In the genomic region with DNA sequence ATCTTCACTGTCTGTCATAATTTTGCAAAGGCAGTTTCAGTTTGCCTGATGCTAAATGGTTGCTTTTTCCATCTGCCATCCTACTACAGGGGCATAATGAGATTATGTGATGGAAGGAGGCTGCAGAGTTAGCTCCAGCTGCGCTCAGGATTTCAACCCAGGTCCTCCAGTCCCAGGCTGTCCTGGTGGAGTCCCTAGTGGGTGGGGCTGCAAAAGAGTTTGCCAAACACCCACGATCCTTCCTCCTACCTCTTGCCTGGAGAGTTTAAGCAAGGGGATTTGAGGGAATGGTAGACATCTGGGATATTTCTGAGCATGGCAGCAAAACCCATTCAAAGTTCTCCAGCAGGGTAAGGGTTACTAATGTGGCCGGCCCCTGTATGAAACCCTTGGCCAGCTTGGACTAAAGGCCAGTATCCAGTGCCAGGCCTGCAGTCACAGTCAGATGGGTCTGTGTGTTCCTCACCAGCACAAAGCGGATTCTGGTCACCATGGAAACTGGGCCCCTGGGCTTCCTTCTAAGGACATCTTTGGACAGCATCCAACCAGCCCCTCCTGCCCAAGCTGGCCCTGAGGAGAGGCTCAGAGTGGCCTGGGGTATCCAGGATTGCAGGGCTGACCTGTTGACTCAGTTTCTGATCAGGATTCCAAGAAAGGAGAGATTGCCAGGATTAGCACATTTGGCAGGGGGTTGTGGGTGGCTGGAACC, we compare ENCODE assay signal across 2 cellular contexts.
TF ChIP-seq lines count a peak whose summit lies in the region.

No MANE protein-coding gene starts in this region.

TF ChIP-seq in GM12878, 131 proteins besides CTCF, POLR2A, EP300 and RAD21 (continued from another document):
- TF ChIP-seq, protein P1, sequence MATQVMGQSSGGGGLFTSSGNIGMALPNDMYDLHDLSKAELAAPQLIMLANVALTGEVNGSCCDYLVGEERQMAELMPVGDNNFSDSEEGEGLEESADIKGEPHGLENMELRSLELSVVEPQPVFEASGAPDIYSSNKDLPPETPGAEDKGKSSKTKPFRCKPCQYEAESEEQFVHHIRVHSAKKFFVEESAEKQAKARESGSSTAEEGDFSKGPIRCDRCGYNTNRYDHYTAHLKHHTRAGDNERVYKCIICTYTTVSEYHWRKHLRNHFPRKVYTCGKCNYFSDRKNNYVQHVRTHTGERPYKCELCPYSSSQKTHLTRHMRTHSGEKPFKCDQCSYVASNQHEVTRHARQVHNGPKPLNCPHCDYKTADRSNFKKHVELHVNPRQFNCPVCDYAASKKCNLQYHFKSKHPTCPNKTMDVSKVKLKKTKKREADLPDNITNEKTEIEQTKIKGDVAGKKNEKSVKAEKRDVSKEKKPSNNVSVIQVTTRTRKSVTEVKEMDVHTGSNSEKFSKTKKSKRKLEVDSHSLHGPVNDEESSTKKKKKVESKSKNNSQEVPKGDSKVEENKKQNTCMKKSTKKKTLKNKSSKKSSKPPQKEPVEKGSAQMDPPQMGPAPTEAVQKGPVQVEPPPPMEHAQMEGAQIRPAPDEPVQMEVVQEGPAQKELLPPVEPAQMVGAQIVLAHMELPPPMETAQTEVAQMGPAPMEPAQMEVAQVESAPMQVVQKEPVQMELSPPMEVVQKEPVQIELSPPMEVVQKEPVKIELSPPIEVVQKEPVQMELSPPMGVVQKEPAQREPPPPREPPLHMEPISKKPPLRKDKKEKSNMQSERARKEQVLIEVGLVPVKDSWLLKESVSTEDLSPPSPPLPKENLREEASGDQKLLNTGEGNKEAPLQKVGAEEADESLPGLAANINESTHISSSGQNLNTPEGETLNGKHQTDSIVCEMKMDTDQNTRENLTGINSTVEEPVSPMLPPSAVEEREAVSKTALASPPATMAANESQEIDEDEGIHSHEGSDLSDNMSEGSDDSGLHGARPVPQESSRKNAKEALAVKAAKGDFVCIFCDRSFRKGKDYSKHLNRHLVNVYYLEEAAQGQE (IDR thresholded peaks at IDR 0.05; ENCODE audit: low read depth, low read length) = no peak
- TF ChIP-seq HDGF (IDR thresholded peaks at IDR 0.05) (no peak), BMI1 (IDR thresholded peaks at IDR 0.05; ENCODE audit: borderline replicate concordance) (no peak), TCF12 (IDR thresholded peaks at IDR 0.05; ENCODE audit: low read depth, low read length) (no peak), MTA2 (IDR thresholded peaks at IDR 0.05; ENCODE audit: low read depth) (no peak), RB1 (IDR thresholded peaks at IDR 0.05; ENCODE audit: borderline replicate concordance) (no peak), EZH2 (IDR thresholded peaks at IDR 0.05; ENCODE audit: borderline replicate concordance, control insufficient read depth, low read depth, low read length) (no peak), POLR2AphosphoS2 (IDR thresholded peaks at IDR 0.05; ENCODE audit: low read depth, low read length) (no peak), ZNF24 (IDR thresholded peaks at IDR 0.05) (no peak), SMAD1 (IDR thresholded peaks at IDR 0.05; ENCODE audit: low read depth, partially characterized antibody) (no peak), NR2C2 (IDR thresholded peaks at IDR 0.05; ENCODE audit: borderline replicate concordance, control insufficient read depth, insufficient read length, low read depth) (no peak), GABPA (IDR thresholded peaks at IDR 0.05; ENCODE audit: low read depth) (no peak), CBX5 (IDR thresholded peaks at IDR 0.05; ENCODE audit: low read depth) (no peak), RAD51 (IDR thresholded peaks at IDR 0.05) (no peak), NBN (IDR thresholded peaks at IDR 0.05) (no peak), NFYA (IDR thresholded peaks at IDR 0.05; ENCODE audit: borderline replicate concordance, low read depth, low read length) (no peak), ETV6 (conservative IDR thresholded peaks at IDR 0.05 in 1 of 2, IDR thresholded peaks at IDR 0.05 in 1 of 2; ENCODE audit: borderline replicate concordance in 1 of 2, low read depth in 1 of 2) (no peak)
- TF ChIP-seq, protein P2, sequence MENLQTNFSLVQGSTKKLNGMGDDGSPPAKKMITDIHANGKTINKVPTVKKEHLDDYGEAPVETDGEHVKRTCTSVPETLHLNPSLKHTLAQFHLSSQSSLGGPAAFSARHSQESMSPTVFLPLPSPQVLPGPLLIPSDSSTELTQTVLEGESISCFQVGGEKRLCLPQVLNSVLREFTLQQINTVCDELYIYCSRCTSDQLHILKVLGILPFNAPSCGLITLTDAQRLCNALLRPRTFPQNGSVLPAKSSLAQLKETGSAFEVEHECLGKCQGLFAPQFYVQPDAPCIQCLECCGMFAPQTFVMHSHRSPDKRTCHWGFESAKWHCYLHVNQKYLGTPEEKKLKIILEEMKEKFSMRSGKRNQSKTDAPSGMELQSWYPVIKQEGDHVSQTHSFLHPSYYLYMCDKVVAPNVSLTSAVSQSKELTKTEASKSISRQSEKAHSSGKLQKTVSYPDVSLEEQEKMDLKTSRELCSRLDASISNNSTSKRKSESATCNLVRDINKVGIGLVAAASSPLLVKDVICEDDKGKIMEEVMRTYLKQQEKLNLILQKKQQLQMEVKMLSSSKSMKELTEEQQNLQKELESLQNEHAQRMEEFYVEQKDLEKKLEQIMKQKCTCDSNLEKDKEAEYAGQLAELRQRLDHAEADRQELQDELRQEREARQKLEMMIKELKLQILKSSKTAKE (IDR thresholded peaks at IDR 0.05; ENCODE audit: low read depth, poor library complexity, severe bottlenecking) = no peak

TF ChIP-seq in GM23338, 12 proteins besides CTCF, POLR2A, EP300 and RAD21:
- TF ChIP-seq, protein P3, sequence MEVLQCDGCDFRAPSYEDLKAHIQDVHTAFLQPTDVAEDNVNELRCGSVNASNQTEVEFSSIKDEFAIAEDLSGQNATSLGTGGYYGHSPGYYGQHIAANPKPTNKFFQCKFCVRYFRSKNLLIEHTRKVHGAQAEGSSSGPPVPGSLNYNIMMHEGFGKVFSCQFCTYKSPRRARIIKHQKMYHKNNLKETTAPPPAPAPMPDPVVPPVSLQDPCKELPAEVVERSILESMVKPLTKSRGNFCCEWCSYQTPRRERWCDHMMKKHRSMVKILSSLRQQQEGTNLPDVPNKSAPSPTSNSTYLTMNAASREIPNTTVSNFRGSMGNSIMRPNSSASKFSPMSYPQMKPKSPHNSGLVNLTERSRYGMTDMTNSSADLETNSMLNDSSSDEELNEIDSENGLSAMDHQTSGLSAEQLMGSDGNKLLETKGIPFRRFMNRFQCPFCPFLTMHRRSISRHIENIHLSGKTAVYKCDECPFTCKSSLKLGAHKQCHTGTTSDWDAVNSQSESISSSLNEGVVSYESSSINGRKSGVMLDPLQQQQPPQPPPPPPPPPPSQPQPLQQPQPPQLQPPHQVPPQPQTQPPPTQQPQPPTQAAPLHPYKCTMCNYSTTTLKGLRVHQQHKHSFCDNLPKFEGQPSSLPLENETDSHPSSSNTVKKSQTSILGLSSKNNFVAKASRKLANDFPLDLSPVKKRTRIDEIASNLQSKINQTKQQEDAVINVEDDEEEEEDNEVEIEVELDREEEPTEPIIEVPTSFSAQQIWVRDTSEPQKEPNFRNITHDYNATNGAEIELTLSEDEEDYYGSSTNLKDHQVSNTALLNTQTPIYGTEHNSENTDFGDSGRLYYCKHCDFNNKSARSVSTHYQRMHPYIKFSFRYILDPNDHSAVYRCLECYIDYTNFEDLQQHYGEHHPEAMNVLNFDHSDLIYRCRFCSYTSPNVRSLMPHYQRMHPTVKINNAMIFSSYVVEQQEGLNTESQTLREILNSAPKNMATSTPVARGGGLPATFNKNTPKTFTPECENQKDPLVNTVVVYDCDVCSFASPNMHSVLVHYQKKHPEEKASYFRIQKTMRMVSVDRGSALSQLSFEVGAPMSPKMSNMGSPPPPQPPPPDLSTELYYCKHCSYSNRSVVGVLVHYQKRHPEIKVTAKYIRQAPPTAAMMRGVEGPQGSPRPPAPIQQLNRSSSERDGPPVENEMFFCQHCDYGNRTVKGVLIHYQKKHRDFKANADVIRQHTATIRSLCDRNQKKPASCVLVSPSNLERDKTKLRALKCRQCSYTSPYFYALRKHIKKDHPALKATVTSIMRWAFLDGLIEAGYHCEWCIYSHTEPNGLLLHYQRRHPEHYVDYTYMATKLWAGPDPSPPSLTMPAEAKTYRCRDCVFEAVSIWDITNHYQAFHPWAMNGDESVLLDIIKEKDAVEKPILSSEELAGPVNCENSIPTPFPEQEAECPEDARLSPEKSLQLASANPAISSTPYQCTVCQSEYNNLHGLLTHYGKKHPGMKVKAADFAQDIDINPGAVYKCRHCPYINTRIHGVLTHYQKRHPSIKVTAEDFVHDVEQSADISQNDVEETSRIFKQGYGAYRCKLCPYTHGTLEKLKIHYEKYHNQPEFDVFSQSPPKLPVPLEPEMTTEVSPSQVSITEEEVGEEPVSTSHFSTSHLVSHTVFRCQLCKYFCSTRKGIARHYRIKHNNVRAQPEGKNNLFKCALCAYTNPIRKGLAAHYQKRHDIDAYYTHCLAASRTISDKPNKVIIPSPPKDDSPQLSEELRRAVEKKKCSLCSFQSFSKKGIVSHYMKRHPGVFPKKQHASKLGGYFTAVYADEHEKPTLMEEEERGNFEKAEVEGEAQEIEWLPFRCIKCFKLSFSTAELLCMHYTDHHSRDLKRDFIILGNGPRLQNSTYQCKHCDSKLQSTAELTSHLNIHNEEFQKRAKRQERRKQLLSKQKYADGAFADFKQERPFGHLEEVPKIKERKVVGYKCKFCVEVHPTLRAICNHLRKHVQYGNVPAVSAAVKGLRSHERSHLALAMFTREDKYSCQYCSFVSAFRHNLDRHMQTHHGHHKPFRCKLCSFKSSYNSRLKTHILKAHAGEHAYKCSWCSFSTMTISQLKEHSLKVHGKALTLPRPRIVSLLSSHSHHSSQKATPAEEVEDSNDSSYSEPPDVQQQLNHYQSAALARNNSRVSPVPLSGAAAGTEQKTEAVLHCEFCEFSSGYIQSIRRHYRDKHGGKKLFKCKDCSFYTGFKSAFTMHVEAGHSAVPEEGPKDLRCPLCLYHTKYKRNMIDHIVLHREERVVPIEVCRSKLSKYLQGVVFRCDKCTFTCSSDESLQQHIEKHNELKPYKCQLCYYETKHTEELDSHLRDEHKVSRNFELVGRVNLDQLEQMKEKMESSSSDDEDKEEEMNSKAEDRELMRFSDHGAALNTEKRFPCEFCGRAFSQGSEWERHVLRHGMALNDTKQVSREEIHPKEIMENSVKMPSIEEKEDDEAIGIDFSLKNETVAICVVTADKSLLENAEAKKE (CRISPR knock-in tag; IDR thresholded peaks at IDR 0.05) = no peak
- no peak for TF ChIP-seq NANOG (IDR thresholded peaks at IDR 0.05; ENCODE audit: borderline replicate concordance)
- TF ChIP-seq POLR2AphosphoS5 (IDR thresholded peaks at IDR 0.05; ENCODE audit: low read depth) = no peak
- TF ChIP-seq STAT1 (IDR thresholded peaks at IDR 0.05; ENCODE audit: unreplicated experiment) = no peak
- TF ChIP-seq, protein P1 (IDR thresholded peaks at IDR 0.05; ENCODE audit: unreplicated experiment) = no peak
- TF ChIP-seq EZH2phosphoT487 (IDR thresholded peaks at IDR 0.05; ENCODE audit: unreplicated experiment) = no peak
- TF ChIP-seq JUNB (IDR thresholded peaks at IDR 0.05; ENCODE audit: unreplicated experiment) = no peak
- TF ChIP-seq ZNF331 (CRISPR knock-in tag; IDR thresholded peaks at IDR 0.05; ENCODE audit: low read depth) = no peak
- no peak for TF ChIP-seq EZH2 (IDR thresholded peaks at IDR 0.05; ENCODE audit: low read depth, unreplicated experiment)
- TF ChIP-seq ZNF114 (CRISPR knock-in tag; IDR thresholded peaks at IDR 0.05) = no peak
- TF ChIP-seq, protein P4, sequence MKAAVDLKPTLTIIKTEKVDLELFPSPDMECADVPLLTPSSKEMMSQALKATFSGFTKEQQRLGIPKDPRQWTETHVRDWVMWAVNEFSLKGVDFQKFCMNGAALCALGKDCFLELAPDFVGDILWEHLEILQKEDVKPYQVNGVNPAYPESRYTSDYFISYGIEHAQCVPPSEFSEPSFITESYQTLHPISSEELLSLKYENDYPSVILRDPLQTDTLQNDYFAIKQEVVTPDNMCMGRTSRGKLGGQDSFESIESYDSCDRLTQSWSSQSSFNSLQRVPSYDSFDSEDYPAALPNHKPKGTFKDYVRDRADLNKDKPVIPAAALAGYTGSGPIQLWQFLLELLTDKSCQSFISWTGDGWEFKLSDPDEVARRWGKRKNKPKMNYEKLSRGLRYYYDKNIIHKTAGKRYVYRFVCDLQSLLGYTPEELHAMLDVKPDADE (IDR thresholded peaks at IDR 0.05) = no peak
- TF ChIP-seq CREB1 (CRISPR knock-in tag; IDR thresholded peaks at IDR 0.05; ENCODE audit: low read depth) = no peak
